ENCODE assay signal across 1 cellular context in genomic region chr11:126281666-126282175, GRCh38.
TF ChIP-seq lines count a peak whose summit lies in the region.

No MANE protein-coding gene starts in this region.

TF ChIP-seq in IMR-90, 13 proteins besides CTCF, POLR2A, EP300 and RAD21 (continued from another document):
- no peak for TF ChIP-seq ELK1 (IDR thresholded peaks at IDR 0.05; ENCODE audit: borderline replicate concordance, low read depth, low read length)
- no peak for TF ChIP-seq SMC3 (IDR thresholded peaks at IDR 0.05; ENCODE audit: low read depth, low read length)
- TF ChIP-seq FOS (IDR thresholded peaks at IDR 0.05; ENCODE audit: low read depth, low read length) = no peak
- TF ChIP-seq RFX5 (IDR thresholded peaks at IDR 0.05; ENCODE audit: low read depth, low read length) = no peak
- no peak for TF ChIP-seq CHD1 (IDR thresholded peaks at IDR 0.05; ENCODE audit: low read depth, low read length)
